8 cellular contexts compared by ENCODE assay signal in genomic region chr10:78972947-78973900, GRCh38.
DNase-seq lines count a peak whose midpoint lies in the region; ATAC-seq and TF ChIP-seq lines count a peak whose summit lies in the region.

No MANE protein-coding gene starts in this region.

- H3K4me1 Mint-ChIP-seq in progenitor cell of endocrine pancreas (ENCODE audit: low read depth): peaks cover 34% of the 10 kb centered on the region

- DNase-seq in GM13976 (ENCODE audit: low spot score) (peak; percentile 96), NCI-H1436 (lab: John Stamatoyannopoulos, UW) (peak; percentile 90), T-helper 1 cell (peak; percentile 33 to 87 (median 39)), left ventricle myocardium inferior (peak; percentile 78), progenitor cell of endocrine pancreas (ENCODE audit: low spot score, unreplicated experiment) (no peak), upper lobe of left lung (peak; percentile 74 to 93)

- H3K27ac ChIP-seq in angular gyrus (ENCODE audit: low read depth, low read length): peak overlapping the region; percentile 92
- H3K27ac ChIP-seq in left ventricle myocardium inferior (replicated peaks): peak overlapping the region; percentile 99
- peak overlapping the region; percentile 94 to 95 (median 95) for H3K27ac ChIP-seq in upper lobe of left lung

- H3K27me3 Mint-ChIP-seq in progenitor cell of endocrine pancreas: peaks cover 8% of the 10 kb centered on the region

- no peaks in the 10 kb centered on the region for H3K36me3 Mint-ChIP-seq in progenitor cell of endocrine pancreas (ENCODE audit: insufficient read depth)

- H3K36me3 ChIP-seq in left ventricle myocardium inferior: no peaks in the 10 kb centered on the region
- no peaks in the 10 kb centered on the region for H3K36me3 ChIP-seq in upper lobe of left lung

- H3K4me1 ChIP-seq in left ventricle myocardium inferior (peaks cover 44% of the 10 kb centered on the region), upper lobe of left lung (peaks cover 42 to 47% (median 45%) of the 10 kb centered on the region in 4 donors)

- peak; percentile 88 for ATAC-seq in HG02852 (IDR thresholded peaks at IDR 0.05; ENCODE audit: unreplicated experiment)
- peak; percentile 54 to 82 for ATAC-seq in upper lobe of left lung (ENCODE audit: low FRiP score in 2 of 2)

- no peaks in the 10 kb centered on the region for H3K27me3 ChIP-seq in left ventricle myocardium inferior (ENCODE audit: low read depth)
- H3K27me3 ChIP-seq in upper lobe of left lung: no peaks in the 10 kb centered on the region

- peak overlapping the region; percentile 98 for H3K27ac Mint-ChIP-seq in progenitor cell of endocrine pancreas

- H3K4me3 Mint-ChIP-seq in progenitor cell of endocrine pancreas (ENCODE audit: low read depth): peak overlapping the region; percentile 63

- intact Hi-C loops in left ventricle myocardium inferior (cut with micrococcal nuclease): no loop called here

- peak in 3 of 4 donors; percentile 34 to 84 (median 68) for TF ChIP-seq POLR2A in upper lobe of left lung (IDR thresholded peaks at IDR 0.05)

- no peak for TF ChIP-seq CTCF in GM13976 (IDR thresholded peaks at IDR 0.05; ENCODE audit: borderline replicate concordance, control extremely low read depth, extremely low read depth, insufficient read depth, missing control alignments)
- TF ChIP-seq CTCF in left ventricle myocardium inferior (IDR thresholded peaks at IDR 0.05; ENCODE audit: borderline replicate concordance): no peak
- no peak for TF ChIP-seq CTCF in progenitor cell of endocrine pancreas (IDR thresholded peaks at IDR 0.05; ENCODE audit: unreplicated experiment)
- peak in 2 of 6 experiments; percentile 19 for TF ChIP-seq CTCF in upper lobe of left lung (IDR thresholded peaks at IDR 0.05)

- no peaks in the 10 kb centered on the region for H3K9me3 ChIP-seq in left ventricle myocardium inferior (replicated peaks)
- no peaks in the 10 kb centered on the region for H3K9me3 ChIP-seq in upper lobe of left lung

- WGBS in upper lobe of left lung, 2 donors: 7 to 20% methylated on average over 14 to 29 of the region's 49 CpGs

- peak in 2 of 4 donors; percentile 73 to 85 for TF ChIP-seq EP300 in upper lobe of left lung (IDR thresholded peaks at IDR 0.05)

- H3K9me3 Mint-ChIP-seq in progenitor cell of endocrine pancreas (ENCODE audit: low read depth): no peaks in the 10 kb centered on the region

- in situ Hi-C loops in GM13976 (cut with MboI; ENCODE audit: low sequenced_read_pairs, unreplicated experiment): no loop called here

- H3K4me3 ChIP-seq in left ventricle myocardium inferior (peak overlapping the region; percentile 68), upper lobe of left lung (peak overlapping the region in 3 of 4 donors; percentile 50 to 62 (median 50))
